Comparison of ENCODE assay signal across 8 cellular contexts in genomic region chr2:240021488-240022104, GRCh38. TPM values are rescaled to one million over a fixed set of nuclear protein-coding genes. Genes with fewer than 3 reads are reported as not detected.
DNase-seq lines count a peak whose midpoint lies in the region; ATAC-seq and TF ChIP-seq lines count a peak whose summit lies in the region.

No MANE protein-coding gene starts in this region.

- H3K9me2 ChIP-seq in GM23338 (ENCODE audit: insufficient read depth): no peaks in the 10 kb centered on the region; the same call in 1 of the 2 replicates
- H3K9me2 ChIP-seq in neural cell (ENCODE audit: insufficient read depth, low read length): no peaks in the 10 kb centered on the region

- H3K36me3 ChIP-seq in GM23338 (ENCODE audit: insufficient read depth): peaks cover 21% of the 10 kb centered on the region
- H3K36me3 ChIP-seq in neural cell (ENCODE audit: insufficient read depth, low read length): no peaks in the 10 kb centered on the region

- H3K27ac ChIP-seq in GM23338 (ENCODE audit: low read depth): no peak overlapping the region
- H3K27ac ChIP-seq in neural cell (ENCODE audit: low read length): no peak overlapping the region

- H3K79me2 ChIP-seq in GM23338 (replicated peaks; ENCODE audit: insufficient read depth) (peaks cover 47% of the 10 kb centered on the region), neural cell (replicated peaks; ENCODE audit: insufficient read depth, low read length) (peaks cover 40% of the 10 kb centered on the region)

- H3F3A ChIP-seq in GM23338 (replicated peaks; ENCODE audit: low read depth) (no peaks in the 10 kb centered on the region), neural cell (ENCODE audit: insufficient read depth, low read length, poor library complexity, severe bottlenecking) (no peaks in the 10 kb centered on the region)

- H4K20me1 ChIP-seq in GM23338 (replicated peaks; ENCODE audit: insufficient read depth) (peaks cover 14% of the 10 kb centered on the region), neural cell (ENCODE audit: insufficient read depth) (no peaks in the 10 kb centered on the region)

- peaks cover 6% of the 10 kb centered on the region for H3K27me3 Mint-ChIP-seq in GM23338 (ENCODE audit: insufficient read depth, low read depth, poor library complexity)

- H3K9me3 Mint-ChIP-seq in GM23338: peaks cover 2% of the 10 kb centered on the region; the same call in 2 of the 3 replicates

- H3K27ac Mint-ChIP-seq in GM23338: no peak overlapping the region

- H3K4me1 ChIP-seq in GM23338 (ENCODE audit: insufficient read depth): peaks cover 13% of the 10 kb centered on the region

- no peak overlapping the region for H3K4me2 ChIP-seq in GM23338
- H3K4me2 ChIP-seq in neural cell (ENCODE audit: low read length): no peak overlapping the region

- no peak for TF ChIP-seq EP300 in neural cell (conservative IDR thresholded peaks at IDR 0.05; ENCODE audit: poor library complexity, severe bottlenecking)

- H3K4me3 ChIP-seq in AG10803 (ENCODE audit: low read length) (no peak overlapping the region), GM23338 (no peak overlapping the region), neural cell (ENCODE audit: low read length) (no peak overlapping the region)

- peaks cover 12% of the 10 kb centered on the region for H3K4me1 Mint-ChIP-seq in GM23338

- H3K36me3 Mint-ChIP-seq in GM23338 (ENCODE audit: low read depth): peaks cover 45% of the 10 kb centered on the region

- H3K27me3 ChIP-seq in GM23338 (ENCODE audit: insufficient read depth): no peaks in the 10 kb centered on the region
- H3K27me3 ChIP-seq in neural cell (ENCODE audit: insufficient read depth, low read depth, low read length): no peaks in the 10 kb centered on the region

- H3K4me3 Mint-ChIP-seq in GM23338: no peak overlapping the region

- no peaks in the 10 kb centered on the region for H3K9me3 ChIP-seq in neural cell (ENCODE audit: low read length)

- DNase-seq in AG10803 (ENCODE audit: low read depth) (peak; percentile 40), GM23338 (ENCODE audit: low spot score) (peak; percentile 92), NCI-H748 treated with DMSO at 0.1 percent for 48 hours (lab: John Stamatoyannopoulos, UW) (peak; percentile 42), erythroblast (lab: John Stamatoyannopoulos, UW) (peak; percentile 67 to 80), superior temporal gyrus (ENCODE audit: extremely low spot score) (peak; percentile 69)
- DNase-seq in activated CD8-positive, alpha-beta memory T cell treated with anti-CD3 and anti-CD28 coated beads for 48 hours (ENCODE audit: low read depth in 2 of 3, low spot score in 2 of 3): peak in 2 of 3 experiments; percentile 22 to 35

- TF ChIP-seq POLR2A in erythroblast (IDR thresholded peaks at IDR 0.05; ENCODE audit: low read length): no peak

- ATAC-seq in GM23338 (peak; percentile 59), HG03378 (IDR thresholded peaks at IDR 0.05; ENCODE audit: unreplicated experiment) (no peak)

- peak; percentile 65 for TF ChIP-seq RAD21 in neural cell (conservative IDR thresholded peaks at IDR 0.05)

- no peak overlapping the region for H3K9ac ChIP-seq in neural cell (ENCODE audit: low read length)

- peak; percentile 85 for TF ChIP-seq CTCF in AG10803 (conservative IDR thresholded peaks at IDR 0.05; ENCODE audit: low read length)
- TF ChIP-seq CTCF in GM23338 (conservative IDR thresholded peaks at IDR 0.05; ENCODE audit: low read depth in 2 of 2): peak; percentile 80 to 85
- TF ChIP-seq CTCF in neural cell (IDR thresholded peaks at IDR 0.05; ENCODE audit: poor library complexity, severe bottlenecking): peak; percentile 85

- H2AFZ ChIP-seq in GM23338 (no peak overlapping the region), neural cell (ENCODE audit: low read depth, low read length) (no peak overlapping the region)

TF ChIP-seq in GM23338, 12 proteins besides CTCF, POLR2A, EP300 and RAD21 (continues in another document):
- TF ChIP-seq NANOG (IDR thresholded peaks at IDR 0.05; ENCODE audit: borderline replicate concordance) (no peak), EZH2 (IDR thresholded peaks at IDR 0.05; ENCODE audit: low read depth, unreplicated experiment) (no peak)
- TF ChIP-seq, protein P1, sequence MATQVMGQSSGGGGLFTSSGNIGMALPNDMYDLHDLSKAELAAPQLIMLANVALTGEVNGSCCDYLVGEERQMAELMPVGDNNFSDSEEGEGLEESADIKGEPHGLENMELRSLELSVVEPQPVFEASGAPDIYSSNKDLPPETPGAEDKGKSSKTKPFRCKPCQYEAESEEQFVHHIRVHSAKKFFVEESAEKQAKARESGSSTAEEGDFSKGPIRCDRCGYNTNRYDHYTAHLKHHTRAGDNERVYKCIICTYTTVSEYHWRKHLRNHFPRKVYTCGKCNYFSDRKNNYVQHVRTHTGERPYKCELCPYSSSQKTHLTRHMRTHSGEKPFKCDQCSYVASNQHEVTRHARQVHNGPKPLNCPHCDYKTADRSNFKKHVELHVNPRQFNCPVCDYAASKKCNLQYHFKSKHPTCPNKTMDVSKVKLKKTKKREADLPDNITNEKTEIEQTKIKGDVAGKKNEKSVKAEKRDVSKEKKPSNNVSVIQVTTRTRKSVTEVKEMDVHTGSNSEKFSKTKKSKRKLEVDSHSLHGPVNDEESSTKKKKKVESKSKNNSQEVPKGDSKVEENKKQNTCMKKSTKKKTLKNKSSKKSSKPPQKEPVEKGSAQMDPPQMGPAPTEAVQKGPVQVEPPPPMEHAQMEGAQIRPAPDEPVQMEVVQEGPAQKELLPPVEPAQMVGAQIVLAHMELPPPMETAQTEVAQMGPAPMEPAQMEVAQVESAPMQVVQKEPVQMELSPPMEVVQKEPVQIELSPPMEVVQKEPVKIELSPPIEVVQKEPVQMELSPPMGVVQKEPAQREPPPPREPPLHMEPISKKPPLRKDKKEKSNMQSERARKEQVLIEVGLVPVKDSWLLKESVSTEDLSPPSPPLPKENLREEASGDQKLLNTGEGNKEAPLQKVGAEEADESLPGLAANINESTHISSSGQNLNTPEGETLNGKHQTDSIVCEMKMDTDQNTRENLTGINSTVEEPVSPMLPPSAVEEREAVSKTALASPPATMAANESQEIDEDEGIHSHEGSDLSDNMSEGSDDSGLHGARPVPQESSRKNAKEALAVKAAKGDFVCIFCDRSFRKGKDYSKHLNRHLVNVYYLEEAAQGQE (IDR thresholded peaks at IDR 0.05; ENCODE audit: unreplicated experiment): no peak

TF ChIP-seq in neural cell, 6 proteins besides CTCF, POLR2A, EP300 and RAD21:
- TF ChIP-seq POLR2AphosphoS5 (IDR thresholded peaks at IDR 0.05) (no peak), MXI1 (conservative IDR thresholded peaks at IDR 0.05; ENCODE audit: poor library complexity, severe bottlenecking) (no peak), EZH2 (IDR thresholded peaks at IDR 0.05; ENCODE audit: borderline replicate concordance, insufficient read depth, low read length, poor library complexity, severe bottlenecking) (no peak), SMC3 (conservative IDR thresholded peaks at IDR 0.05; ENCODE audit: poor library complexity) (peak; percentile 70)
- TF ChIP-seq, protein P1 (IDR thresholded peaks at IDR 0.05; ENCODE audit: borderline replicate concordance): no peak

RNA-seq across cellular contexts. Expression of gene NDUFA10, which starts 3.5 kb away (rescaled TPM):
- total RNA-seq in GM23338 (2014; rRNA removed; shearing (Covaris generic)): 113 and 156 TPM in 2 replicates
- polyA plus RNA-seq in GM23338 (2016; fragmentation: Nextera tagmentation; extraction: Ambion mirVana) (64.8 and 81.0 TPM in 2 replicates), neural cell (109 and 133 TPM in 2 replicates)
- polyA minus RNA-seq in neural cell: 71.1 and 82.5 TPM in 2 replicates

RNA-seq across cellular contexts. Expression of gene OR6B2, which starts 8.6 kb away (rescaled TPM):
- total RNA-seq in GM23338 (2014; rRNA removed; shearing (Covaris generic)): not detected in 2 replicates
- polyA plus RNA-seq in GM23338 (2016; fragmentation: Nextera tagmentation; extraction: Ambion mirVana) (not detected in 2 replicates), neural cell (not detected in 2 replicates)
- not detected in 2 replicates for polyA minus RNA-seq in neural cell

RNA-seq across cellular contexts. Expression of gene OR6B3, which starts 31.7 kb away (rescaled TPM):
- total RNA-seq in GM23338 (2014; rRNA removed; shearing (Covaris generic)): not detected in 2 replicates
- polyA plus RNA-seq in GM23338 (2016; fragmentation: Nextera tagmentation; extraction: Ambion mirVana) (not detected in 2 replicates), neural cell (not detected in 2 replicates)
- polyA minus RNA-seq in neural cell: not detected in 2 replicates

Comparison
In these comparisons a context has a peak if more than half of its experiments do, and no peak if none do; other contexts are left out.
1. DNase-seq: peak in every context shown above with its lines; median percentile 92 in GM23338; 74 in erythroblast; 69 in superior temporal gyrus; 42 in NCI-H748 treated with DMSO at 0.1 percent for 48 hours; 40 in AG10803; 28 in activated CD8-positive, alpha-beta memory T cell treated with anti-CD3 and anti-CD28 coated beads for 48 hours.